In genomic region chr14:52077261-52077984, GRCh38 we compare ENCODE assay signal across 21 cellular contexts. TPM values are rescaled to one million over a fixed set of nuclear protein-coding genes. Genes with fewer than 3 reads are reported as not detected.
DNase-seq lines count a peak whose midpoint lies in the region; ATAC-seq, FAIRE-seq and TF ChIP-seq lines count a peak whose summit lies in the region.
"Had no signal": no experiment of that assay in that cellular context is flagged by ENCODE, and none has a peak within 500 bp of the region (broad histone marks: within the 10 kb centered on the region; RNA-seq: fewer than 3 reads in every experiment).

No MANE protein-coding gene starts in this region.

- no peaks in the 10 kb centered on the region for H3K27me3 ChIP-seq in mammary epithelial cell (ENCODE audit: insufficient read depth, low read length)
- no peaks in the 10 kb centered on the region for H3K27me3 ChIP-seq in breast epithelium
- H3K27me3 ChIP-seq in astrocyte (ENCODE audit: insufficient read depth, low read length) = no peaks in the 10 kb centered on the region
- no peaks in the 10 kb centered on the region for H3K27me3 ChIP-seq in thyroid gland

- H4K20me1 ChIP-seq in mammary epithelial cell (ENCODE audit: insufficient read depth, low read length) = no peaks in the 10 kb centered on the region
- H4K20me1 ChIP-seq in astrocyte (ENCODE audit: insufficient read depth, low read length) = no peaks in the 10 kb centered on the region

- no peaks in the 10 kb centered on the region for H3K36me3 ChIP-seq in mammary epithelial cell (ENCODE audit: insufficient read depth, low read length)
- no peaks in the 10 kb centered on the region for H3K36me3 ChIP-seq in breast epithelium
- H3K36me3 ChIP-seq in astrocyte (ENCODE audit: insufficient read depth, low read length) = no peaks in the 10 kb centered on the region
- H3K36me3 ChIP-seq in thyroid gland = no peaks in the 10 kb centered on the region
- H3K36me3 ChIP-seq: spleen had no signal

- H3K27ac ChIP-seq in mammary epithelial cell (ENCODE audit: insufficient read depth, low read depth, low read length) = peak overlapping the region; percentile 84
- no peak overlapping the region for H3K27ac ChIP-seq in breast epithelium
- H3K27ac ChIP-seq in astrocyte (ENCODE audit: low read depth, low read length) = peak overlapping the region; percentile 91
- H3K27ac ChIP-seq in thyroid gland = peak overlapping the region in 2 of 3 donors; percentile 81 to 96
- H3K27ac ChIP-seq: psoas muscle, spleen had no signal

- no peaks in the 10 kb centered on the region for H3K9me3 Mint-ChIP-seq in astrocyte (ENCODE audit: unreplicated experiment)
- H3K9me3 Mint-ChIP-seq in activated T-helper 2 cell treated with anti-CD3 and anti-CD28 coated beads, Interferon-gamma antibody, Interleukin-2, Interleukin-4, amounts not matched to agents 10 μg/mL and 5 μg/mL and 100 μg/mL, durations not matched to agents 14 hours and 24 hours and 36 hours = no peaks in the 10 kb centered on the region

- H3K4me2 ChIP-seq in mammary epithelial cell (ENCODE audit: insufficient read depth, low read depth, low read length) = no peak overlapping the region
- H3K4me2 ChIP-seq in astrocyte (ENCODE audit: low read length) = peak overlapping the region; percentile 49

- H3K4me1 ChIP-seq in mammary epithelial cell (ENCODE audit: insufficient read depth, low read length) = peaks cover 65% of the 10 kb centered on the region
- no peaks in the 10 kb centered on the region for H3K4me1 ChIP-seq in breast epithelium
- H3K4me1 ChIP-seq in astrocyte (ENCODE audit: insufficient read depth, low read length) = peaks cover 74% of the 10 kb centered on the region
- peaks cover 62 to 74% of the 10 kb centered on the region in 2 donors for H3K4me1 ChIP-seq in thyroid gland
- H3K4me1 ChIP-seq: psoas muscle, spleen had no signal

- 52% methylated on average over 2 of the region's 2 CpGs for WGBS in mammary epithelial cell (ENCODE audit: low coverage, missing lambda C conversion rate)
- WGBS in thyroid gland, 2 donors = 49 to 56% methylated on average over 2 of the region's 2 CpGs

- peaks cover 1% of the 10 kb centered on the region for H3K27me3 Mint-ChIP-seq in astrocyte (ENCODE audit: low read depth, unreplicated experiment)
- H3K27me3 Mint-ChIP-seq in activated T-helper 2 cell treated with anti-CD3 and anti-CD28 coated beads, Interferon-gamma antibody, Interleukin-2, Interleukin-4, amounts not matched to agents 10 μg/mL and 5 μg/mL and 100 μg/mL, durations not matched to agents 14 hours and 24 hours and 36 hours (ENCODE audit: low read depth) = peaks cover 55% of the 10 kb centered on the region

- no TSS peak for BruUV-seq in mammary epithelial cell (replicated peaks; lab: Mats Ljungman, UMichigan)

- no peaks in the 10 kb centered on the region for H3K79me2 ChIP-seq in mammary epithelial cell (ENCODE audit: insufficient read depth, low read length)
- H3K79me2 ChIP-seq in astrocyte (ENCODE audit: insufficient read depth, low read length) = no peaks in the 10 kb centered on the region

- no peak for FAIRE-seq in astrocyte (lab: Jason Lieb, UNC)
- FAIRE-seq: A204.1, GM18507 had no signal

- in situ Hi-C loops in mammary epithelial cell (cut with MboI; ENCODE audit: low sequenced_read_pairs in 2 of 2) = no loop called here

- TF ChIP-seq CTCF in mammary epithelial cell (conservative IDR thresholded peaks at IDR 0.05 in 1 of 2, IDR thresholded peaks at IDR 0.05 in 1 of 2; ENCODE audit: extremely low read depth in 1 of 2, insufficient read depth in 1 of 2, low read depth in 1 of 2, low read length in 2 of 2) = no peak
- no peak for TF ChIP-seq CTCF in breast epithelium (IDR thresholded peaks at IDR 0.05)
- TF ChIP-seq CTCF in astrocyte (IDR thresholded peaks at IDR 0.05; ENCODE audit: insufficient read depth, low read depth, low read length) = no peak
- no peak for TF ChIP-seq CTCF in thyroid gland (IDR thresholded peaks at IDR 0.05)

- intact Hi-C loops in mammary epithelial cell (cut with micrococcal nuclease) (loop anchor here (2.0 kb wide), 1 partner anchor 53 kb away; no protein-coding TSS in a partner anchor), breast epithelium (cut with DNase I; ENCODE audit: low total_unique reads) (no loop called here), thyroid gland (cut with DNase I) (loop anchor here (5.0 kb wide), 1 partner anchor 35 kb away; no protein-coding TSS in a partner anchor)
- intact Hi-C loops in activated T-helper 2 cell treated with anti-CD3 and anti-CD28 coated beads, Interferon-gamma antibody, Interleukin-2, Interleukin-4, amounts not matched to agents 10 μg/mL and 5 μg/mL and 100 μg/mL, durations not matched to agents 14 hours and 24 hours and 36 hours (cut with micrococcal nuclease) = loop anchor here (10.0 kb wide), 1 partner anchor 197 kb away; no protein-coding TSS in a partner anchor

- CTCF ChIA-PET in mammary epithelial cell (lab: Charles Lee; ENCODE audit: low non-redundant PET) = interaction anchor here (0.6 kb wide), 1 partner anchor 47 kb away, joined by 3 read pairs; no protein-coding TSS in a partner anchor

- H3K9ac ChIP-seq in mammary epithelial cell (ENCODE audit: insufficient read depth, low read length) (peak overlapping the region; percentile 1), astrocyte (ENCODE audit: low read length) (peak overlapping the region; percentile 45)

- DNase-seq in mammary epithelial cell = no peak
- no peak for DNase-seq in breast epithelium (ENCODE audit: low spot score in 2 of 2)
- DNase-seq in astrocyte (ENCODE audit: low read depth) = peak; percentile 22
- peak; percentile 51 for DNase-seq in globus pallidus (ENCODE audit: low spot score)
- no peak for DNase-seq in thyroid gland
- DNase-seq in activated T-helper 2 cell treated with anti-CD3 and anti-CD28 coated beads, Interferon-gamma antibody, Interleukin-2, Interleukin-4, amounts not matched to agents 10 μg/mL and 5 μg/mL and 100 μg/mL, durations not matched to agents 14 hours and 24 hours and 36 hours (ENCODE audit: low spot score) = no peak
- DNase-seq: activated gamma-delta T cell treated with Interleukin-2 at 50 U/mL for 16 hours, Calu3, caudate nucleus, NCI-H2227 treated with DMSO at 0.1 percent for 48 hours, NCI-H774, psoas muscle, spleen had no signal

- no peak overlapping the region for H3K27ac Mint-ChIP-seq in astrocyte (ENCODE audit: unreplicated experiment)
- no peak overlapping the region for H3K27ac Mint-ChIP-seq in activated T-helper 2 cell treated with anti-CD3 and anti-CD28 coated beads, Interferon-gamma antibody, Interleukin-2, Interleukin-4, amounts not matched to agents 10 μg/mL and 5 μg/mL and 100 μg/mL, durations not matched to agents 14 hours and 24 hours and 36 hours
- H3K27ac Mint-ChIP-seq: T-helper 1 cell treated with Interleukin-12 subunit alpha and Interleukin-12 subunit beta and Interleukin-4 antibody, amounts not matched to agents 30 μg/mL and 1 μg/mL, for 36 hours had no signal

- dilution Hi-C loops in mammary epithelial cell (cut with HindIII; ENCODE audit: low sequenced_read_pairs) = no loop called here

- no peak for TF ChIP-seq POLR2A in breast epithelium (IDR thresholded peaks at IDR 0.05)
- TF ChIP-seq POLR2A in thyroid gland (IDR thresholded peaks at IDR 0.05) = no peak

- no peak overlapping the region for H3K4me3 Mint-ChIP-seq in astrocyte (ENCODE audit: unreplicated experiment)
- H3K4me3 Mint-ChIP-seq in activated T-helper 2 cell treated with anti-CD3 and anti-CD28 coated beads, Interferon-gamma antibody, Interleukin-2, Interleukin-4, amounts not matched to agents 10 μg/mL and 5 μg/mL and 100 μg/mL, durations not matched to agents 14 hours and 24 hours and 36 hours (ENCODE audit: low read depth) = no peak overlapping the region
- H3K4me3 Mint-ChIP-seq: T-helper 1 cell treated with Interleukin-12 subunit alpha and Interleukin-12 subunit beta and Interleukin-4 antibody, amounts not matched to agents 30 μg/mL and 1 μg/mL, for 36 hours had no signal

- H3K4me1 Mint-ChIP-seq in astrocyte (ENCODE audit: low read depth, unreplicated experiment) = peaks cover 42% of the 10 kb centered on the region
- H3K4me1 Mint-ChIP-seq in activated T-helper 2 cell treated with anti-CD3 and anti-CD28 coated beads, Interferon-gamma antibody, Interleukin-2, Interleukin-4, amounts not matched to agents 10 μg/mL and 5 μg/mL and 100 μg/mL, durations not matched to agents 14 hours and 24 hours and 36 hours (ENCODE audit: low read depth) = peaks cover 6% of the 10 kb centered on the region

- H3K4me3 ChIP-seq in mammary epithelial cell (replicated peaks in 1 of 3; ENCODE audit: insufficient read depth in 1 of 3, low read depth in 2 of 3, low read length in 3 of 3) = no peak overlapping the region
- no peak overlapping the region for H3K4me3 ChIP-seq in breast epithelium
- no peak overlapping the region for H3K4me3 ChIP-seq in astrocyte (ENCODE audit: insufficient read depth, low read depth, low read length)
- H3K4me3 ChIP-seq in thyroid gland (replicated peaks in 1 of 3) = no peak overlapping the region
- H3K4me3 ChIP-seq: psoas muscle, spleen had no signal

- H3K36me3 Mint-ChIP-seq in astrocyte (ENCODE audit: low read depth, unreplicated experiment) = no peaks in the 10 kb centered on the region
- no peaks in the 10 kb centered on the region for H3K36me3 Mint-ChIP-seq in activated T-helper 2 cell treated with anti-CD3 and anti-CD28 coated beads, Interferon-gamma antibody, Interleukin-2, Interleukin-4, amounts not matched to agents 10 μg/mL and 5 μg/mL and 100 μg/mL, durations not matched to agents 14 hours and 24 hours and 36 hours (ENCODE audit: low read depth)

- no peak for ATAC-seq in GM18511 (IDR thresholded peaks at IDR 0.05; ENCODE audit: unreplicated experiment)
- ATAC-seq in GM21786 (IDR thresholded peaks at IDR 0.05; ENCODE audit: unreplicated experiment) = no peak
- ATAC-seq: left lobe of liver, Panc1, psoas muscle had no signal

- H3K9me3 ChIP-seq in mammary epithelial cell (replicated peaks; ENCODE audit: insufficient read depth, low read length) = no peaks in the 10 kb centered on the region
- no peaks in the 10 kb centered on the region for H3K9me3 ChIP-seq in breast epithelium
- no peaks in the 10 kb centered on the region for H3K9me3 ChIP-seq in astrocyte (ENCODE audit: insufficient read depth, low read depth, low read length)
- H3K9me3 ChIP-seq in thyroid gland = no peaks in the 10 kb centered on the region
- H3K9me3 ChIP-seq: psoas muscle, spleen had no signal

- H2AFZ ChIP-seq in mammary epithelial cell (ENCODE audit: low read depth, low read length) (no peak overlapping the region), astrocyte (ENCODE audit: low read depth, low read length) (no peak overlapping the region)

RNA-seq across cellular contexts. Expression of gene NID2, which starts 8.6 kb away (rescaled TPM):
- total RNA-seq in mammary epithelial cell (10 to 100 TPM in 1 of 2 donors, 1 to 10 TPM in 1; 4.8 to 17.2 TPM), breast epithelium (10 to 100 TPM; 10.9 to 30.8 (median 14.2) TPM), astrocyte (11.4 and 22.3 TPM in 2 replicates), thyroid gland (100 to 1,000 TPM; 115 to 207 (median 130) TPM)
- 20.6 TPM for polyA plus RNA-seq in mammary epithelial cell
- polyA minus RNA-seq in mammary epithelial cell = 36.6 TPM
- total RNA-seq in activated T-helper 2 cell treated with anti-CD3 and anti-CD28 coated beads, Interferon-gamma antibody, Interleukin-2, Interleukin-4, amounts not matched to agents 10 μg/mL and 5 μg/mL and 100 μg/mL, durations not matched to agents 14 hours and 24 hours and 36 hours = 0.14 and 0.37 TPM in 2 replicates
- total RNA-seq: Calu3, SK-MEL-5 had no signal

Comparison
In these comparisons a context has a peak if more than half of its experiments do, and no peak if none do; other contexts are left out.
1. H3K27ac ChIP-seq: peak in mammary epithelial cell (single experiment), astrocyte (single experiment) and thyroid gland (2 of 3); none in breast epithelium (0 of 2).
2. DNase-seq: peak in astrocyte (single experiment) and globus pallidus (single experiment); none in mammary epithelial cell (single experiment), breast epithelium (0 of 2), thyroid gland (0 of 2) and activated T-helper 2 cell treated with anti-CD3 and anti-CD28 coated beads, Interferon-gamma antibody, Interleukin-2, Interleukin-4, amounts not matched to agents 10 μg/mL and 5 μg/mL and 100 μg/mL, durations not matched to agents 14 hours and 24 hours and 36 hours (single experiment).